ENCODE assay signal across 20 cellular contexts in genomic region chr3:60765788-60766187, GRCh38.
DNase-seq lines count a peak whose midpoint lies in the region; ATAC-seq, FAIRE-seq and TF ChIP-seq lines count a peak whose summit lies in the region.
"Had no signal": no experiment of that assay in that cellular context is flagged by ENCODE, and none has a peak within 500 bp of the region (broad histone marks: within the 10 kb centered on the region; RNA-seq: fewer than 3 reads in every experiment).

No MANE protein-coding gene starts in this region.

- H3K56ac ChIP-seq in H1 (replicated peaks; ENCODE audit: insufficient read length, low read depth, low read length): no peak overlapping the region

- no peak overlapping the region for H2BK20ac ChIP-seq in H1 (ENCODE audit: low read length)

- no peaks in the 10 kb centered on the region for H3K23me2 ChIP-seq in H1 (ENCODE audit: low read depth, low read length)

- peak overlapping the region; percentile 41; the same call in 1 of the 2 replicates for H2AFZ ChIP-seq in H1 (ENCODE audit: low read length)
- no peak overlapping the region for H2AFZ ChIP-seq in mesenchymal stem cell (ENCODE audit: low read depth, low read length)

- no peak overlapping the region; the same call in 1 of the 2 replicates for H2BK12ac ChIP-seq in H1 (ENCODE audit: low read depth, low read length)
- H2BK12ac ChIP-seq in mesenchymal stem cell (ENCODE audit: low read length in 2 of 2): no peak overlapping the region

- DNase-seq in H1 (ENCODE audit: low read depth in 1 of 2, low spot score in 2 of 2): no peak
- no peak for DNase-seq in mesenchymal stem cell
- peak; percentile 8 for DNase-seq in small intestine
- DNase-seq in middle frontal gyrus (ENCODE audit: extremely low spot score, low spot score): no peak
- DNase-seq: AML-193; Caco-2; Calu3; CD4-positive, alpha-beta T cell; CD8-positive, alpha-beta T cell; DMS79 treated with DMSO at 0.1 percent for 48 hours; GF-D8 had no signal

- no peak for TF ChIP-seq POLR2A in H1 (IDR thresholded peaks at IDR 0.05; ENCODE audit: control extremely low read depth in 1 of 2, low read depth in 2 of 2, low read length in 2 of 2)

- H3K9ac ChIP-seq in H1 (replicated peaks in 1 of 4; ENCODE audit: extremely low read depth in 1 of 4, low read depth in 3 of 4, low read length in 3 of 4): no peak overlapping the region
- no peak overlapping the region for H3K9ac ChIP-seq in mesenchymal stem cell (ENCODE audit: low read length)
- H3K9ac ChIP-seq: BLaER1 treated with 17β-estradiol and CSF1 and Interleukin-3, amounts not matched to agents 10 nM and 100 nM had no signal

- H3K4me1 ChIP-seq in H1 (replicated peaks in 1 of 4; ENCODE audit: control insufficient read depth in 3 of 4, insufficient read depth in 4 of 4, low read length in 3 of 4) (peaks cover 0 to 6% (median 2%) of the 10 kb centered on the region in 4 experiments; a peak in 5 of 7 replicates), mesenchymal stem cell (ENCODE audit: control insufficient read depth, insufficient read depth, low read depth, low read length) (no peaks in the 10 kb centered on the region), small intestine (ENCODE audit: control insufficient read depth in 2 of 2, insufficient read depth in 1 of 2, low read depth in 1 of 2, low read length in 1 of 2) (no peaks in the 10 kb centered on the region)
- H3K4me1 ChIP-seq: A549; BLaER1 treated with 17β-estradiol and CSF1 and Interleukin-3, amounts not matched to agents 10 nM and 100 nM had no signal

- H4K5ac ChIP-seq in H1 (ENCODE audit: insufficient read length, low read depth, low read length): no peak overlapping the region

- no peak overlapping the region for H4K91ac ChIP-seq in H1 (replicated peaks; ENCODE audit: insufficient read length, low read length)
- no peak overlapping the region for H4K91ac ChIP-seq in mesenchymal stem cell (ENCODE audit: low read length)

- H3K14ac ChIP-seq in H1 (ENCODE audit: insufficient read length) (no peak overlapping the region), mesenchymal stem cell (ENCODE audit: low read length in 2 of 2) (no peak overlapping the region)

- CTCF ChIA-PET in H1 (lab: Charles Lee; ENCODE audit: partially characterized antibody): interaction anchor here (1.0 to 3.3 kb wide), 2 partner anchors 11 to 28 kb away, joined by 3 to 17 read pairs; no protein-coding TSS in a partner anchor

- H2BK120ac ChIP-seq in H1 (replicated peaks; ENCODE audit: low read depth, low read length) (no peak overlapping the region), mesenchymal stem cell (ENCODE audit: low read depth, low read length) (no peak overlapping the region)

- no peak overlapping the region for H3K4me2 ChIP-seq in H1 (ENCODE audit: insufficient read depth in 1 of 2, low read depth in 2 of 2, low read length in 2 of 2)
- H3K4me2 ChIP-seq in mesenchymal stem cell (ENCODE audit: low read length, poor library complexity, severe bottlenecking): no peak overlapping the region
- H3K4me2 ChIP-seq: A549; BLaER1 treated with 17β-estradiol and CSF1 and Interleukin-3, amounts not matched to agents 10 nM and 100 nM had no signal

- POLR2A ChIA-PET in H1 (lab: Charles Lee; ENCODE audit: partially characterized antibody): no interaction called here

- no peak overlapping the region for H4K8ac ChIP-seq in H1 (ENCODE audit: extremely low read depth, insufficient read depth, low read length)
- peak overlapping the region; percentile 9 for H4K8ac ChIP-seq in mesenchymal stem cell (ENCODE audit: low read length)

- H3K36me3 ChIP-seq in H1 (ENCODE audit: control insufficient read depth in 2 of 4, insufficient read depth in 4 of 4, low read length in 3 of 4): no peaks in the 10 kb centered on the region
- no peaks in the 10 kb centered on the region for H3K36me3 ChIP-seq in mesenchymal stem cell (ENCODE audit: control insufficient read depth in 1 of 2, insufficient read depth in 2 of 2, low read depth in 1 of 2, low read length in 2 of 2)
- H3K36me3 ChIP-seq in small intestine (ENCODE audit: control insufficient read depth in 2 of 2, insufficient read depth in 2 of 2, low read length in 2 of 2): no peaks in the 10 kb centered on the region
- H3K36me3 ChIP-seq: BLaER1 treated with 17β-estradiol and CSF1 and Interleukin-3, amounts not matched to agents 10 nM and 100 nM had no signal

- H2BK5ac ChIP-seq in H1 (ENCODE audit: low read depth, low read length): no peak overlapping the region
- no peak overlapping the region for H2BK5ac ChIP-seq in mesenchymal stem cell (ENCODE audit: low read depth, low read length, poor library complexity, severe bottlenecking)

- H2AK5ac ChIP-seq in H1 (ENCODE audit: low read depth, low read length) (no peak overlapping the region), mesenchymal stem cell (ENCODE audit: low read length, severe bottlenecking) (no peak overlapping the region)

- no peaks in the 10 kb centered on the region for H3K79me2 ChIP-seq in H1 (ENCODE audit: control insufficient read depth in 1 of 2, insufficient read depth in 2 of 2, low read length in 2 of 2)

- no peak for TF ChIP-seq EP300 in H1 (IDR thresholded peaks at IDR 0.05; ENCODE audit: borderline replicate concordance in 1 of 2, low read depth in 2 of 2, low read length in 2 of 2)

- H3K4me3 ChIP-seq in H1 (ENCODE audit: extremely low read depth in 1 of 4, insufficient read depth in 2 of 4, low read depth in 3 of 4, low read length in 4 of 4) (no peak overlapping the region), mesenchymal stem cell (ENCODE audit: insufficient read depth in 1 of 2, low read depth in 1 of 2, low read length in 2 of 2) (no peak overlapping the region), small intestine (ENCODE audit: low read depth in 1 of 2, low read length in 2 of 2) (no peak overlapping the region)
- H3K4me3 ChIP-seq: A549; BLaER1 treated with 17β-estradiol and CSF1 and Interleukin-3, amounts not matched to agents 10 nM and 100 nM had no signal

- FAIRE-seq in H1 (lab: Jason Lieb, UNC): no peak
- no peak for FAIRE-seq in small intestine (lab: Jason Lieb, UNC)
- FAIRE-seq: A549, D721Med, G401.6, GM12891, GM19239 had no signal

- 97% methylated on average over 3 of the region's 3 CpGs; no CpG with 5 or more reads in 1 of the 2 experiments for WGBS in H1 (ENCODE audit: extremely low coverage in 1 of 2, insufficient coverage in 1 of 2, insufficient read length in 1 of 2, insufficient replicate concordance in 2 of 2, low coverage in 1 of 2, low lambda C conversion rate in 2 of 2, missing lambda C conversion rate in 1 of 2), 2 experiments
- WGBS in mesenchymal stem cell: 96% methylated on average over 3 of the region's 3 CpGs
- WGBS in small intestine, 3 donors: 89 to 97% (median 96%) methylated on average over 3 of the region's 3 CpGs

- H2BK15ac ChIP-seq in H1 (ENCODE audit: low read length) (no peak overlapping the region), mesenchymal stem cell (ENCODE audit: low read depth, poor library complexity, severe bottlenecking) (no peak overlapping the region)

- TF ChIP-seq RAD21 in H1 (IDR thresholded peaks at IDR 0.05 in 1 of 2, conservative IDR thresholded peaks at IDR 0.05 in 1 of 2; ENCODE audit: low read depth in 2 of 2, low read length in 2 of 2): no peak

- H3K79me1 ChIP-seq in H1 (ENCODE audit: low read depth, low read length) (no peaks in the 10 kb centered on the region), mesenchymal stem cell (replicated peaks; ENCODE audit: low read length, poor library complexity, severe bottlenecking) (no peaks in the 10 kb centered on the region)

- H3K27ac ChIP-seq in H1 (ENCODE audit: low read depth, low read length) (no peak overlapping the region), mesenchymal stem cell (ENCODE audit: low read length, poor library complexity, severe bottlenecking) (no peak overlapping the region), small intestine (ENCODE audit: low read depth in 1 of 2, low read length in 1 of 2) (no peak overlapping the region)
- H3K27ac ChIP-seq: 22Rv1; A549; BLaER1 treated with 17β-estradiol and CSF1 and Interleukin-3, amounts not matched to agents 10 nM and 100 nM; C4-2B had no signal

- TF ChIP-seq CTCF in H1 (IDR thresholded peaks at IDR 0.05; ENCODE audit: control extremely low read depth in 1 of 3, insufficient read depth in 1 of 3, low read depth in 1 of 3, low read length in 3 of 3): no peak

- 0 out of 2 replicates have a peak overlapping the region, but pooled peaks have one; percentile 41 for H3K18ac ChIP-seq in H1 (ENCODE audit: extremely low read depth, low read length)
- H3K18ac ChIP-seq in mesenchymal stem cell (ENCODE audit: low read depth in 1 of 2, low read length in 2 of 2): no peak overlapping the region

- H3K9me3 ChIP-seq in H1 (ENCODE audit: insufficient read depth in 2 of 2, low read depth in 1 of 2, low read length in 1 of 2) (no peaks in the 10 kb centered on the region), mesenchymal stem cell (ENCODE audit: control insufficient read depth, low read length) (no peaks in the 10 kb centered on the region), small intestine (ENCODE audit: control insufficient read depth, low read depth) (no peaks in the 10 kb centered on the region)
- H3K9me3 ChIP-seq: A549; BLaER1 treated with 17β-estradiol and CSF1 and Interleukin-3, amounts not matched to agents 10 nM and 100 nM; Caco-2 had no signal

- H3K23ac ChIP-seq in H1 (ENCODE audit: insufficient read length) (no peak overlapping the region), mesenchymal stem cell (ENCODE audit: low read length in 2 of 2) (no peak overlapping the region)

- H3K27me3 ChIP-seq in H1 (replicated peaks in 1 of 4; ENCODE audit: control insufficient read depth in 3 of 4, extremely low read depth in 1 of 4, insufficient read depth in 3 of 4, low read length in 3 of 4) (no peaks in the 10 kb centered on the region), mesenchymal stem cell (ENCODE audit: control insufficient read depth in 1 of 2, insufficient read depth in 1 of 2, low read length in 2 of 2) (no peaks in the 10 kb centered on the region), small intestine (ENCODE audit: control insufficient read depth in 2 of 2, insufficient read depth in 2 of 2, low read length in 2 of 2) (no peaks in the 10 kb centered on the region)
- H3K27me3 ChIP-seq: BLaER1 treated with 17β-estradiol and CSF1 and Interleukin-3, amounts not matched to agents 10 nM and 100 nM had no signal

- no peak for ATAC-seq in HG03342 (IDR thresholded peaks at IDR 0.05; ENCODE audit: unreplicated experiment)
- ATAC-seq: A549; CD8-positive, alpha-beta T cell had no signal

- H3K4ac ChIP-seq in H1 (replicated peaks; ENCODE audit: insufficient read length, low read depth, low read length) (no peak overlapping the region), mesenchymal stem cell (ENCODE audit: low read depth in 1 of 2, low read length in 2 of 2) (no peak overlapping the region)

- H4K20me1 ChIP-seq in H1 (replicated peaks in 1 of 2; ENCODE audit: control insufficient read depth in 1 of 2, insufficient read depth in 2 of 2, low read length in 2 of 2): no peaks in the 10 kb centered on the region
- H4K20me1 ChIP-seq: BLaER1 treated with 17β-estradiol and CSF1 and Interleukin-3, amounts not matched to agents 10 nM and 100 nM had no signal

TF ChIP-seq in H1, 55 proteins besides CTCF, POLR2A, EP300 and RAD21 (continues in another document):
- TF ChIP-seq GTF2F1 (IDR thresholded peaks at IDR 0.05; ENCODE audit: borderline replicate concordance, low read depth, low read length) (no peak), CTBP2 (IDR thresholded peaks at IDR 0.05; ENCODE audit: borderline replicate concordance, insufficient read depth, insufficient read length, low read length) (no peak), SP2 (IDR thresholded peaks at IDR 0.05; ENCODE audit: low read length) (no peak)
